8 cellular contexts compared by ENCODE assay signal in the genomic region with DNA sequence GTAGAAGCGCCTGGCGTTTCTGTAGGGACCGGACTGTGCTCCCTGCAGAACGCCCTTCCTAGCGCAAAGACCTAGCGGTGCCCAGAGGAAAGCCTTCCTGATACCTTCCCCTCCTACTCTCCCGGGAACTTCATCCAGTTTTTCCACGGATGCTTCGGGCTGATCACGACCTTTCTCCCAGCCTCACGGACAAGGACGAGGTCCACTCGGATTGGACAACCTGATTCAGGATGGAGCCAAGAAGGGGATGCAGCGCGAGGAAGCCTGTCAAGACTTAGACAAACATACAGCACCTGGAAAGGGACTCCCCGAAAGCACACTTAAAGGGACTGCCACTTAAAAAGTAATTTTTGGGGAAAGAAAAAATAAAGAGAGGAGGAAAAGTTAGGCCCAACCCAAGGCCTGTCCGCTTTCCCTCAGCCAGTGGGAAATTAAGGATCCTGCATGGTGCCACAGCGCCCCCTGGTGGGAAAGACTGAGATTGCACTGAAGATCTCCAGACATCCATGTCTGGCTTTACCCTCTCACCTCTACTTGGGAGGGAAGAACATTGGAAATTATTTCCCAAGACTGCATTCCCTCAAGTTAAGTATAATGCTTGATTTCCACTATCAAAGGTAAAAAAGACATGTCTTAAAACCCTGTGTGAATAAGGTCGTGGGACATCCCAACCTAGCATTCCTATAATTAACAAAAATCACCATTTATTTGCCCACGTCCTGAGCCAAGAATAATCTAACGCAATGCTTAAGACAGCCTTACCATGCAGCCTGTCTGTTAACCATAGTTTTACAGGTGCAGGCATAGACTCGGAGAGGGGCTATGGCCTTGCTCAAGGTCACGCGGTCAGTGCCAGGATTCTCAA. TPM values are rescaled to one million over a fixed set of nuclear protein-coding genes. Genes with fewer than 3 reads are reported as not detected.
DNase-seq lines count a peak whose midpoint lies in the region; ATAC-seq lines count a peak whose summit lies in the region.

No MANE protein-coding gene starts in this region.

- ATAC-seq in HG02852 (IDR thresholded peaks at IDR 0.05; ENCODE audit: unreplicated experiment), result no peak

- no peaks in the 10 kb centered on the region for H3K79me1 ChIP-seq in mesendoderm (ENCODE audit: low read length)

- no peak overlapping the region for H3K4me3 ChIP-seq in mesendoderm (ENCODE audit: low read length)

- no peak overlapping the region for H3K4ac ChIP-seq in mesendoderm (ENCODE audit: low read depth, low read length)

- no peaks in the 10 kb centered on the region for H3K79me2 ChIP-seq in mesendoderm (ENCODE audit: control insufficient read depth, insufficient read depth, low read length)

- H2BK120ac ChIP-seq in mesendoderm (ENCODE audit: low read depth, low read length), result no peak overlapping the region

- H4K8ac ChIP-seq in mesendoderm (ENCODE audit: low read depth, low read length), result no peak overlapping the region

- H3K4me1 ChIP-seq in mesendoderm (ENCODE audit: control insufficient read depth, low read depth, low read length), result peaks cover under 1% of the 10 kb centered on the region

- no peak overlapping the region for H3K18ac ChIP-seq in mesendoderm (ENCODE audit: low read length)

- H3K4me2 ChIP-seq in mesendoderm (ENCODE audit: low read length), result no peak overlapping the region

- H2AK5ac ChIP-seq in mesendoderm (ENCODE audit: low read length), result no peak overlapping the region

- no peak overlapping the region for H2BK5ac ChIP-seq in mesendoderm (ENCODE audit: low read length)

- no peak overlapping the region for H3K27ac ChIP-seq in mesendoderm (ENCODE audit: low read depth, low read length)

- peak; percentile 36 for DNase-seq in NK-92 treated with Interleukin-12 subunit alpha and Interleukin-12 subunit beta, amount 100 ng/mL, for 24 hours (lab: John Stamatoyannopoulos, UW)
- DNase-seq in NK-92 (lab: John Stamatoyannopoulos, UW; ENCODE audit: unreplicated experiment) (no peak), NCI-H1694 (lab: John Stamatoyannopoulos, UW) (peak; percentile 82), mesendoderm (peak; percentile 70)
- DNase-seq in activated CD4-positive, alpha-beta T cell treated with anti-CD3 and anti-CD28 coated beads, Interleukin-2, amount 50 U/mL, for 4 hours, result peak; percentile 65 to 74
- DNase-seq in effector CD4-positive, alpha-beta T cell, result peak; percentile 69
- peak; percentile 52 to 63 for DNase-seq in stimulated activated CD8-positive, alpha-beta memory T cell treated with anti-CD3 and anti-CD28 coated beads, Interleukin-2, amount 100 ng/mL, for 48 hours (ENCODE audit: low read depth in 2 of 2)

- no peak overlapping the region for H3K23ac ChIP-seq in mesendoderm (ENCODE audit: low read length)

- H3K56ac ChIP-seq in mesendoderm (ENCODE audit: low read length), result no peak overlapping the region

- H3K36me3 ChIP-seq in mesendoderm (ENCODE audit: control insufficient read depth, insufficient read depth, low read length), result no peaks in the 10 kb centered on the region

- no peak overlapping the region for H2BK15ac ChIP-seq in mesendoderm (replicated peaks; ENCODE audit: low read depth)

- no peaks in the 10 kb centered on the region for H3K27me3 ChIP-seq in mesendoderm (ENCODE audit: insufficient read depth, low read length, poor library complexity)

- no CpG with 5 or more reads among the region's 24 CpGs for WGBS in mesendoderm (ENCODE audit: extremely low coverage, insufficient coverage, low lambda C conversion rate)

- H3K9ac ChIP-seq in mesendoderm (ENCODE audit: low read length), result no peak overlapping the region

- no peak overlapping the region for H4K5ac ChIP-seq in mesendoderm (ENCODE audit: low read length)

RNA-seq across cellular contexts. Expression of a gene that starts 13.4 kb away (rescaled TPM):
- polyA plus RNA-seq in mesendoderm (2013, experiment 1 of 2), result 38.2 TPM
- polyA plus RNA-seq in mesendoderm (2013, experiment 2 of 2), result 38.0 TPM
